In genomic region chr13:95267662-95268369, GRCh38 we compare ENCODE assay signal across 8 cellular contexts.
DNase-seq lines count a peak whose midpoint lies in the region; ATAC-seq and TF ChIP-seq lines count a peak whose summit lies in the region.

No MANE protein-coding gene starts in this region.

- H3K9me3 ChIP-seq in muscle layer of duodenum (ENCODE audit: control insufficient read depth in 1 of 2, low read length in 2 of 2) = no peaks in the 10 kb centered on the region

- H3K4me3 ChIP-seq in cardiac fibroblast (replicated peaks in 1 of 2; ENCODE audit: low read depth in 2 of 2, low read length in 2 of 2) (no peak overlapping the region), muscle layer of duodenum (ENCODE audit: low read depth in 1 of 2, low read length in 2 of 2) (no peak overlapping the region)

- H3K4me1 ChIP-seq in muscle layer of duodenum (ENCODE audit: control insufficient read depth in 1 of 2, insufficient read depth in 2 of 2, low read length in 2 of 2) = peaks cover 0 to 18% of the 10 kb centered on the region in 2 donors

- H3K27me3 ChIP-seq in muscle layer of duodenum (ENCODE audit: low read depth, low read length) = no peaks in the 10 kb centered on the region

- peak overlapping the region; percentile 57 for H3K27ac ChIP-seq in muscle layer of duodenum (ENCODE audit: low read length)

- no peaks in the 10 kb centered on the region for H3K36me3 ChIP-seq in muscle layer of duodenum (ENCODE audit: control insufficient read depth in 1 of 2, insufficient read depth in 2 of 2, low read length in 2 of 2)

- DNase-seq in COLO668 (lab: John Stamatoyannopoulos, UW; ENCODE audit: unreplicated experiment) (peak; percentile 45), NCI-H1092 (lab: John Stamatoyannopoulos, UW) (peak; percentile 19), cardiac fibroblast (ENCODE audit: low read depth in 2 of 2) (peak; percentile 76 to 80), GM20000 (ENCODE audit: low spot score) (no peak)

- ATAC-seq in GM18909 (IDR thresholded peaks at IDR 0.05; ENCODE audit: poor library complexity, unreplicated experiment) (no peak), HG03039 (IDR thresholded peaks at IDR 0.05; ENCODE audit: unreplicated experiment) (no peak), HG02623 (IDR thresholded peaks at IDR 0.05; ENCODE audit: unreplicated experiment) (no peak)

- TF ChIP-seq CTCF in cardiac fibroblast (IDR thresholded peaks at IDR 0.05; ENCODE audit: low read depth, low read length) (no peak), GM20000 (IDR thresholded peaks at IDR 0.05; ENCODE audit: extremely low read depth, missing control alignments) (no peak)
